Comparison of ENCODE assay signal across 8 cellular contexts in the genomic region with DNA sequence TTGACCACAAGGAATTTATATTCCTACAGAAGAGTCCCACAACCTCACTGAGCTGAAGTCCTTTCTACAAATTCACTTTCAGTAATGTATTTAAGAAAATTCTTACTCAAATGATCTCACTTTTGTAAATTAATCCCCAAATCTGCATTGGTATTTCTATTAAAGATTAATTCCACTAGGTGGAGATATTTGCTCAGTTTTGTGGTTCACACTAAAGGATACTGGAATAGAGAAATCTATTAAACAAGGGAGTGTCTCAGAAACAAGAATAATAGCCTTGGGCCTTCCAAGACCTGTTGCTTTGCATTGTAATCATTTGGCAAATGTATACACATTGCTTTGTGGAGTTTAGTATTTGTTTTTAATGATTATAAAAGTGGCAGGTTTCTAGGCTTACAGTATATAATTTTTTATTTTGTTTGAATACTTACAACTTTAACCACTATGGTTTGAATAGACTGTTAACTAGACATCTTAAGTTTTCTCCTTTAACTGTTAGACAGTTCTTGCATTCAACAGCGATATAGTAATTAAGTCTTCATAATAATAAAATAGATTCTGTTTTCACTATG. TPM values are rescaled to one million over a fixed set of nuclear protein-coding genes. Genes with fewer than 3 reads are reported as not detected.
DNase-seq lines count a peak whose midpoint lies in the region; ATAC-seq and TF ChIP-seq lines count a peak whose summit lies in the region.

No MANE protein-coding gene starts in this region.

- peaks cover 4% of the 10 kb centered on the region for H3K4me1 Mint-ChIP-seq in glutamatergic neuron (ENCODE audit: low read depth, unreplicated experiment)
- H3K4me1 Mint-ChIP-seq in activated T-helper 2 cell treated with anti-CD3 and anti-CD28 coated beads, Interferon-gamma antibody, Interleukin-2, Interleukin-4, amounts not matched to agents 10 μg/mL and 5 μg/mL and 100 μg/mL, durations not matched to agents 14 hours and 24 hours and 36 hours (ENCODE audit: low read depth) = no peaks in the 10 kb centered on the region

- H3K4me3 ChIP-seq in AG10803 (ENCODE audit: low read length) (no peak overlapping the region), SK-N-MC (no peak overlapping the region)

- H3K4me3 Mint-ChIP-seq in glutamatergic neuron (ENCODE audit: unreplicated experiment) = no peak overlapping the region
- H3K4me3 Mint-ChIP-seq in activated T-helper 2 cell treated with anti-CD3 and anti-CD28 coated beads, Interferon-gamma antibody, Interleukin-2, Interleukin-4, amounts not matched to agents 10 μg/mL and 5 μg/mL and 100 μg/mL, durations not matched to agents 14 hours and 24 hours and 36 hours (ENCODE audit: low read depth) = no peak overlapping the region

- TF ChIP-seq CTCF in AG10803 (conservative IDR thresholded peaks at IDR 0.05; ENCODE audit: low read length) = peak; percentile 55
- peak; percentile 59 for TF ChIP-seq CTCF in glutamatergic neuron (IDR thresholded peaks at IDR 0.05; ENCODE audit: partially characterized antibody, unreplicated experiment)

- DNase-seq in AG10803 (ENCODE audit: low read depth) (peak; percentile 28), HCEC 1CT (peak; percentile 32), SK-N-MC (ENCODE audit: low read depth, low spot score) (peak; percentile 39), glutamatergic neuron (no peak)
- no peak for DNase-seq in activated T-helper 2 cell treated with anti-CD3 and anti-CD28 coated beads, Interferon-gamma antibody, Interleukin-2, Interleukin-4, amounts not matched to agents 10 μg/mL and 5 μg/mL and 100 μg/mL, durations not matched to agents 14 hours and 24 hours and 36 hours (ENCODE audit: low spot score)

- H3K36me3 Mint-ChIP-seq in glutamatergic neuron (ENCODE audit: unreplicated experiment) = no peaks in the 10 kb centered on the region
- no peaks in the 10 kb centered on the region for H3K36me3 Mint-ChIP-seq in activated T-helper 2 cell treated with anti-CD3 and anti-CD28 coated beads, Interferon-gamma antibody, Interleukin-2, Interleukin-4, amounts not matched to agents 10 μg/mL and 5 μg/mL and 100 μg/mL, durations not matched to agents 14 hours and 24 hours and 36 hours (ENCODE audit: low read depth)

- intact Hi-C loops in activated T-helper 2 cell treated with anti-CD3 and anti-CD28 coated beads, Interferon-gamma antibody, Interleukin-2, Interleukin-4, amounts not matched to agents 10 μg/mL and 5 μg/mL and 100 μg/mL, durations not matched to agents 14 hours and 24 hours and 36 hours (cut with micrococcal nuclease) = no loop called here

- no peaks in the 10 kb centered on the region for H3K27me3 Mint-ChIP-seq in glutamatergic neuron (ENCODE audit: unreplicated experiment)
- peaks cover 24% of the 10 kb centered on the region for H3K27me3 Mint-ChIP-seq in activated T-helper 2 cell treated with anti-CD3 and anti-CD28 coated beads, Interferon-gamma antibody, Interleukin-2, Interleukin-4, amounts not matched to agents 10 μg/mL and 5 μg/mL and 100 μg/mL, durations not matched to agents 14 hours and 24 hours and 36 hours (ENCODE audit: low read depth)

- no peak overlapping the region for H3K27ac ChIP-seq in SK-N-MC

- H3K9me3 Mint-ChIP-seq in glutamatergic neuron (ENCODE audit: unreplicated experiment) = peaks cover 1% of the 10 kb centered on the region
- no peaks in the 10 kb centered on the region for H3K9me3 Mint-ChIP-seq in activated T-helper 2 cell treated with anti-CD3 and anti-CD28 coated beads, Interferon-gamma antibody, Interleukin-2, Interleukin-4, amounts not matched to agents 10 μg/mL and 5 μg/mL and 100 μg/mL, durations not matched to agents 14 hours and 24 hours and 36 hours

- no peaks in the 10 kb centered on the region for H3K9me3 ChIP-seq in SK-N-MC (ENCODE audit: low read depth, low read length)

- no peak overlapping the region for H3K9ac ChIP-seq in SK-N-MC (ENCODE audit: insufficient read length)

- H3K36me3 ChIP-seq in SK-N-MC (ENCODE audit: insufficient read depth, low read length) = no peaks in the 10 kb centered on the region

- ATAC-seq in HG03432 (IDR thresholded peaks at IDR 0.05; ENCODE audit: unreplicated experiment) (no peak), HG03439 (IDR thresholded peaks at IDR 0.05; ENCODE audit: unreplicated experiment) (no peak), GM21515 (IDR thresholded peaks at IDR 0.05; ENCODE audit: unreplicated experiment) (no peak)

- H3K27ac Mint-ChIP-seq in glutamatergic neuron (ENCODE audit: unreplicated experiment) = no peak overlapping the region
- no peak overlapping the region for H3K27ac Mint-ChIP-seq in activated T-helper 2 cell treated with anti-CD3 and anti-CD28 coated beads, Interferon-gamma antibody, Interleukin-2, Interleukin-4, amounts not matched to agents 10 μg/mL and 5 μg/mL and 100 μg/mL, durations not matched to agents 14 hours and 24 hours and 36 hours

RNA-seq across cellular contexts. Expression of a gene that starts 25.9 kb away (rescaled TPM):
- total RNA-seq in glutamatergic neuron (ENCODE audit: unreplicated experiment) = not detected
- not detected in 2 replicates for total RNA-seq in activated T-helper 2 cell treated with anti-CD3 and anti-CD28 coated beads, Interferon-gamma antibody, Interleukin-2, Interleukin-4, amounts not matched to agents 10 μg/mL and 5 μg/mL and 100 μg/mL, durations not matched to agents 14 hours and 24 hours and 36 hours

Comparison
In these comparisons a context has a peak if more than half of its experiments do, and no peak if none do; other contexts are left out.
1. DNase-seq: peak in AG10803 (single experiment), HCEC 1CT (single experiment) and SK-N-MC (single experiment); none in glutamatergic neuron (single experiment) and activated T-helper 2 cell treated with anti-CD3 and anti-CD28 coated beads, Interferon-gamma antibody, Interleukin-2, Interleukin-4, amounts not matched to agents 10 μg/mL and 5 μg/mL and 100 μg/mL, durations not matched to agents 14 hours and 24 hours and 36 hours (single experiment).